Comparison of ENCODE assay signal across 7 cellular contexts in genomic region chr2:9984217-9984739, GRCh38. TPM values are rescaled to one million over a fixed set of nuclear protein-coding genes. Genes with fewer than 3 reads are reported as not detected.
DNase-seq lines count a peak whose midpoint lies in the region; ATAC-seq and TF ChIP-seq lines count a peak whose summit lies in the region.

No MANE protein-coding gene starts in this region.

- H3K27ac ChIP-seq in DND-41 (ENCODE audit: low read length) (no peak overlapping the region), HCT116 (ENCODE audit: low read depth, low read length) (no peak overlapping the region), testis (no peak overlapping the region)

- H2AFZ ChIP-seq in DND-41 (ENCODE audit: low read depth, low read length): no peak overlapping the region
- H2AFZ ChIP-seq in HCT116 (ENCODE audit: low read depth, low read length, poor library complexity, severe bottlenecking): no peak overlapping the region

- H3K4me1 ChIP-seq in DND-41 (ENCODE audit: insufficient read depth, low read length): no peaks in the 10 kb centered on the region
- H3K4me1 ChIP-seq in HCT116 (ENCODE audit: control insufficient read depth in 1 of 2, insufficient read depth in 2 of 2, low read length in 2 of 2): peaks cover 10 to 22% of the 10 kb centered on the region in 2 experiments
- peaks cover 7% of the 10 kb centered on the region for H3K4me1 ChIP-seq in testis

- BruUV-seq in HCT116 (replicated peaks; lab: Mats Ljungman, UMichigan): no TSS peak

- DNase-seq in DND-41: peak; percentile 15
- DNase-seq in HCT116 (ENCODE audit: low read depth, low spot score): peak; percentile 47
- DNase-seq in OCI-M1 (lab: John Stamatoyannopoulos, UW): peak; percentile 82
- DNase-seq in choroid plexus epithelial cell (ENCODE audit: low read depth): peak; percentile 71
- DNase-seq in left lobe of liver (ENCODE audit: low spot score): no peak
- no peak for DNase-seq in testis
- no peak for DNase-seq in activated effector memory CD4-positive, alpha-beta T cell treated with anti-CD3 and anti-CD28 coated beads, Interleukin-2, amount 50 U/mL, for 16 hours

- H3K27me3 ChIP-seq in DND-41 (ENCODE audit: insufficient read depth, low read length, poor library complexity) (no peaks in the 10 kb centered on the region), HCT116 (ENCODE audit: insufficient read depth, low read length) (no peaks in the 10 kb centered on the region), testis (no peaks in the 10 kb centered on the region)

- H3K4me2 ChIP-seq in DND-41 (ENCODE audit: insufficient read depth, low read length) (no peak overlapping the region), HCT116 (ENCODE audit: low read length) (peak overlapping the region; percentile 60)

- CTCF ChIA-PET in HCT116 (lab: Charles Lee): interaction anchor here (0.6 to 1.7 kb wide), 30 partner anchors 8 to 451 kb away, joined by 3 to 15 read pairs (median 4); partner anchors contain the start of genes KLF11 and TAF1B

- ATAC-seq in DND-41 (ENCODE audit: insufficient read depth, low read depth) (peak; percentile 75), HCT116 (peak; percentile 86), left lobe of liver (peak; percentile 90)

- peak; percentile 77 for TF ChIP-seq CTCF in DND-41 (IDR thresholded peaks at IDR 0.05; ENCODE audit: borderline replicate concordance, extremely low read depth, low read length, poor library complexity, severe bottlenecking)
- peak; percentile 52 to 81 (median 53); a peak in 5 of 6 replicates for TF ChIP-seq CTCF in HCT116 (IDR thresholded peaks at IDR 0.05 in 2 of 3, conservative IDR thresholded peaks at IDR 0.05 in 1 of 3; ENCODE audit: borderline replicate concordance in 1 of 3, insufficient read depth in 1 of 3, low read depth in 2 of 3, low read length in 2 of 3)
- peak; percentile 66 for TF ChIP-seq CTCF in choroid plexus epithelial cell (conservative IDR thresholded peaks at IDR 0.05; ENCODE audit: low read depth, low read length)
- TF ChIP-seq CTCF in testis (IDR thresholded peaks at IDR 0.05): peak; percentile 76 to 95 (median 76)

- WGBS in testis, 2 donors: 31 to 34% methylated on average over 7 of the region's 7 CpGs

- H3K79me2 ChIP-seq in DND-41 (ENCODE audit: insufficient read depth, low read length) (no peaks in the 10 kb centered on the region), HCT116 (ENCODE audit: insufficient read depth, low read length) (no peaks in the 10 kb centered on the region)

- peak; percentile 65 for TF ChIP-seq RAD21 in HCT116 (IDR thresholded peaks at IDR 0.05; ENCODE audit: low read depth)

- H3K9me2 ChIP-seq in HCT116 (ENCODE audit: insufficient read depth): no peaks in the 10 kb centered on the region

- H3K36me3 ChIP-seq in DND-41 (ENCODE audit: insufficient read depth, low read length) (0 out of 2 replicates have a peak, but pooled peaks cover 10% of the 10 kb centered on the region), HCT116 (ENCODE audit: control insufficient read depth in 1 of 2, insufficient read depth in 2 of 2, low read length in 2 of 2) (no peaks in the 10 kb centered on the region), testis (ENCODE audit: low read depth, missing control alignments) (no peaks in the 10 kb centered on the region)

- H3K9me3 ChIP-seq in DND-41 (ENCODE audit: insufficient read depth, low read length, severe bottlenecking) (no peaks in the 10 kb centered on the region), HCT116 (ENCODE audit: control insufficient read depth in 1 of 2, insufficient read depth in 1 of 2, low read depth in 1 of 2, low read length in 2 of 2) (no peaks in the 10 kb centered on the region), testis (no peaks in the 10 kb centered on the region)

- intact Hi-C loops in HCT116 (cut with micrococcal nuclease): no loop called here
- intact Hi-C loops in testis (cut with DNase I; ENCODE audit: low total_unique reads): loop anchor here (10.0 kb wide), 1 partner anchor 61 kb away; the partner anchor contains the start of gene KLF11

- H3K9ac ChIP-seq in DND-41 (ENCODE audit: low read depth, low read length) (no peak overlapping the region), HCT116 (ENCODE audit: low read length) (no peak overlapping the region)

- TF ChIP-seq POLR2A in HCT116 (IDR thresholded peaks at IDR 0.05; ENCODE audit: borderline replicate concordance, extremely low read depth, insufficient read depth, insufficient read length) (no peak), testis (IDR thresholded peaks at IDR 0.05) (no peak)

- no peaks in the 10 kb centered on the region for H4K20me1 ChIP-seq in DND-41 (ENCODE audit: insufficient read depth, low read length)
- H4K20me1 ChIP-seq in HCT116 (ENCODE audit: insufficient read depth): no peaks in the 10 kb centered on the region

- H3K4me3 ChIP-seq in DND-41 (ENCODE audit: low read depth in 1 of 2, low read length in 2 of 2): no peak overlapping the region
- H3K4me3 ChIP-seq in HCT116 (replicated peaks in 1 of 2; ENCODE audit: low read depth in 1 of 2, low read length in 2 of 2): no peak overlapping the region
- no peak overlapping the region for H3K4me3 ChIP-seq in choroid plexus epithelial cell (ENCODE audit: low read depth, low read length)
- no peak overlapping the region for H3K4me3 ChIP-seq in testis

- RAD21 ChIA-PET in HCT116 (lab: Charles Lee; ENCODE audit: low non-redundant PET in 1 of 2, low total read pairs in 2 of 2, uncharacterized antibody in 2 of 2, unreplicated experiment in 2 of 2): no interaction called here

- POLR2A ChIA-PET in HCT116 (lab: Charles Lee): interaction anchor here (1.0 kb wide), 1 partner anchor 9 kb away, joined by 3 read pairs; no protein-coding TSS in a partner anchor

TF ChIP-seq in HCT116, 20 proteins besides CTCF, POLR2A, EP300 and RAD21:
- no peak for TF ChIP-seq ZBTB33 (IDR thresholded peaks at IDR 0.05; ENCODE audit: extremely low read depth, insufficient replicate concordance, low read length)
TF ChIP-seq in HCT116: peak in this region for 0.

RNA-seq across cellular contexts. Expression of gene GRHL1, which starts 32.8 kb away (rescaled TPM):
- total RNA-seq in HCT116 (2021; ENCODE audit: unreplicated experiment) (8.5 TPM), left lobe of liver (4.7 TPM), testis (1 to 10 TPM; 8.0 to 8.3 TPM)
- 6.0 and 6.3 TPM in 2 replicates for polyA plus RNA-seq in HCT116 (2012)
- 4.6 TPM for polyA plus RNA-seq in testis (ENCODE audit: insufficient read depth, low read depth, low replicate concordance)

RNA-seq across cellular contexts. Expression of gene KLF11, which starts 59.1 kb away (rescaled TPM):
- 9.0 TPM for total RNA-seq in HCT116 (2021; ENCODE audit: unreplicated experiment)
- 7.2 and 10.5 TPM in 2 replicates for polyA plus RNA-seq in HCT116 (2012)
- total RNA-seq in left lobe of liver: 12.2 TPM
- total RNA-seq in testis: 10 to 100 TPM; 55.0 to 55.3 TPM
- polyA plus RNA-seq in testis (ENCODE audit: insufficient read depth, low read depth, low replicate concordance): 72.2 TPM

Comparison
In these comparisons a context has a peak if more than half of its experiments do, and no peak if none do; other contexts are left out.
1. DNase-seq: peak in DND-41 (single experiment), HCT116 (single experiment), OCI-M1 (single experiment) and choroid plexus epithelial cell (single experiment); none in left lobe of liver (single experiment), testis (single experiment) and activated effector memory CD4-positive, alpha-beta T cell treated with anti-CD3 and anti-CD28 coated beads, Interleukin-2, amount 50 U/mL, for 16 hours (single experiment).
2. Peak in every context shown above with its lines, with median percentiles within 50 percentile points of each other: ATAC-seq and CTCF ChIP-seq.